In genomic region chr10:54854843-54855242, GRCh38 we compare ENCODE assay signal across 33 cellular contexts. TPM values are rescaled to one million over a fixed set of nuclear protein-coding genes. Genes with fewer than 3 reads are reported as not detected.
DNase-seq lines count a peak whose midpoint lies in the region; ATAC-seq, FAIRE-seq and TF ChIP-seq lines count a peak whose summit lies in the region.
"Had no signal": no experiment of that assay in that cellular context is flagged by ENCODE, and none has a peak within 500 bp of the region (broad histone marks: within the 10 kb centered on the region; RNA-seq: fewer than 3 reads in every experiment).

No MANE protein-coding gene starts in this region.

- H3K4me3 Mint-ChIP-seq in stimulated activated memory B cell treated with anti-CD40 and anti-IgM and Interleukin-4, amounts not matched to agents 10 μg/mL and 1 μg/mL and 100 μg/mL, for 72 hours, result no peak overlapping the region
- H3K4me3 Mint-ChIP-seq in type B pancreatic cell, result no peak overlapping the region
- H3K4me3 Mint-ChIP-seq: CD14-positive monocyte; CD4-positive, alpha-beta memory T cell; CD4-positive, CD25-positive, alpha-beta regulatory T cell; CD8-positive, alpha-beta memory T cell had no signal

- no peak overlapping the region for H3K9ac ChIP-seq in kidney (ENCODE audit: low read length in 2 of 2)
- H3K9ac ChIP-seq in neuronal stem cell (ENCODE audit: low read depth, low read length, poor library complexity), result no peak overlapping the region
- H3K9ac ChIP-seq: BLaER1 had no signal

- intact Hi-C loops in kidney (cut with DNase I), result no loop called here

- H3K4me2 ChIP-seq in neuronal stem cell (ENCODE audit: insufficient read depth, low read length, poor library complexity, severe bottlenecking), result no peak overlapping the region
- H3K4me2 ChIP-seq: BLaER1 had no signal

- no peak overlapping the region for H2AK5ac ChIP-seq in neuronal stem cell (ENCODE audit: low read depth, low read length)

- no peak overlapping the region for H2BK5ac ChIP-seq in neuronal stem cell (ENCODE audit: low read length)

- DNase-seq in UCSD-AML1 (lab: John Stamatoyannopoulos, UW; ENCODE audit: unreplicated experiment) (peak; percentile 1), kidney (peak; percentile 55), neuronal stem cell (ENCODE audit: low spot score) (no peak), type B pancreatic cell (ENCODE audit: extremely low spot score, unreplicated experiment) (no peak)
- no peak for DNase-seq in activated CD8-positive, alpha-beta memory T cell treated with anti-CD3 and anti-CD28 coated beads for 24 hours
- DNase-seq in activated CD8-positive, alpha-beta memory T cell treated with anti-CD3 and anti-CD28 coated beads, Interleukin-2, amount 50 U/mL, for 48 hours, result no peak
- DNase-seq: 8988T; ACHN; BE2C; C1 segment of cervical spinal cord; CD4-positive, alpha-beta memory T cell; CD4-positive, CD25-positive, alpha-beta regulatory T cell; COR-L47; DMS 273 treated with DMSO at 0.1 percent for 48 hours; DMS153; DMS53; DMS79; DND-41; EL; GDM1 had no signal

- no peaks in the 10 kb centered on the region for H3K4me1 ChIP-seq in kidney (ENCODE audit: control insufficient read depth in 1 of 2, insufficient read depth in 1 of 2, low read depth in 1 of 2, low read length in 2 of 2)
- no peaks in the 10 kb centered on the region for H3K4me1 ChIP-seq in neuronal stem cell (ENCODE audit: control insufficient read depth in 2 of 2, insufficient read depth in 1 of 2, low read depth in 1 of 2, low read length in 2 of 2)
- H3K4me1 ChIP-seq: BE2C, BLaER1 had no signal

- H3K4me3 ChIP-seq in kidney (ENCODE audit: low read length in 2 of 2), result no peak overlapping the region
- no peak overlapping the region for H3K4me3 ChIP-seq in neuronal stem cell (ENCODE audit: low read length in 2 of 2)
- H3K4me3 ChIP-seq: BLaER1, GM12878 had no signal

- peak overlapping the region; percentile 0 for H3K18ac ChIP-seq in neuronal stem cell (ENCODE audit: low read length)

- H3K14ac ChIP-seq in neuronal stem cell (ENCODE audit: low read length), result no peak overlapping the region

- no peak overlapping the region for H2AFZ ChIP-seq in neuronal stem cell (ENCODE audit: low read length)

- no peak overlapping the region for H4K91ac ChIP-seq in neuronal stem cell (ENCODE audit: low read depth, low read length, poor library complexity)

- H3K4me1 Mint-ChIP-seq in stimulated activated memory B cell treated with anti-CD40 and anti-IgM and Interleukin-4, amounts not matched to agents 10 μg/mL and 1 μg/mL and 100 μg/mL, for 72 hours, result no peaks in the 10 kb centered on the region
- no peaks in the 10 kb centered on the region for H3K4me1 Mint-ChIP-seq in type B pancreatic cell (ENCODE audit: unreplicated experiment)
- H3K4me1 Mint-ChIP-seq: CD14-positive monocyte; CD4-positive, alpha-beta memory T cell; CD4-positive, CD25-positive, alpha-beta regulatory T cell; CD8-positive, alpha-beta memory T cell had no signal

- TF ChIP-seq CTCF in kidney (IDR thresholded peaks at IDR 0.05; ENCODE audit: borderline replicate concordance, extremely low read depth, insufficient read depth) (no peak), type B pancreatic cell (conservative IDR thresholded peaks at IDR 0.05) (no peak)

- no peak overlapping the region for H2BK12ac ChIP-seq in neuronal stem cell (ENCODE audit: low read length)

- no peaks in the 10 kb centered on the region for H3K36me3 ChIP-seq in kidney (ENCODE audit: control insufficient read depth in 1 of 2, insufficient read depth in 2 of 2, low read length in 2 of 2)
- H3K36me3 ChIP-seq in neuronal stem cell (replicated peaks in 1 of 2; ENCODE audit: control insufficient read depth in 2 of 2, insufficient read depth in 2 of 2, low read length in 2 of 2), result no peaks in the 10 kb centered on the region
- H3K36me3 ChIP-seq: BE2C, BLaER1 had no signal

- H3K9me3 Mint-ChIP-seq in stimulated activated memory B cell treated with anti-CD40 and anti-IgM and Interleukin-4, amounts not matched to agents 10 μg/mL and 1 μg/mL and 100 μg/mL, for 72 hours, result no peaks in the 10 kb centered on the region
- no peaks in the 10 kb centered on the region for H3K9me3 Mint-ChIP-seq in type B pancreatic cell

- no peaks in the 10 kb centered on the region for H3K27me3 Mint-ChIP-seq in stimulated activated memory B cell treated with anti-CD40 and anti-IgM and Interleukin-4, amounts not matched to agents 10 μg/mL and 1 μg/mL and 100 μg/mL, for 72 hours
- no peaks in the 10 kb centered on the region for H3K27me3 Mint-ChIP-seq in type B pancreatic cell
- H3K27me3 Mint-ChIP-seq: CD4-positive, alpha-beta memory T cell; CD4-positive, CD25-positive, alpha-beta regulatory T cell; CD8-positive, alpha-beta memory T cell had no signal

- no CpG with 5 or more reads among the region's 3 CpGs for WGBS in neuronal stem cell (ENCODE audit: extremely low coverage in 2 of 2, insufficient read length in 2 of 2, insufficient replicate concordance in 1 of 2), 2 donors

- no peak for FAIRE-seq in kidney (lab: Jason Lieb, UNC)
- FAIRE-seq: A204.1, GM12878, GM12892, GM18507 had no signal

- H2BK15ac ChIP-seq in neuronal stem cell (ENCODE audit: low read length), result no peak overlapping the region

- no peaks in the 10 kb centered on the region for H3K79me1 ChIP-seq in neuronal stem cell (ENCODE audit: low read depth, low read length)

- no peaks in the 10 kb centered on the region for H3K9me3 ChIP-seq in kidney (ENCODE audit: control insufficient read depth in 1 of 2, low read length in 2 of 2)
- H3K9me3 ChIP-seq in neuronal stem cell (replicated peaks in 1 of 2; ENCODE audit: control insufficient read depth in 2 of 2, insufficient read depth in 1 of 2, low read depth in 1 of 2, low read length in 2 of 2), result no peaks in the 10 kb centered on the region
- H3K9me3 ChIP-seq: BE2C, BLaER1 had no signal

- peak; percentile 41 for ATAC-seq in stimulated activated memory B cell treated with anti-CD40 and anti-IgM and Interleukin-4, amounts not matched to agents 10 μg/mL and 1 μg/mL and 100 μg/mL, for 72 hours
- ATAC-seq in GM19467 (IDR thresholded peaks at IDR 0.05; ENCODE audit: unreplicated experiment), result no peak
- ATAC-seq: GM12878 had no signal

- no peak overlapping the region for H3K27ac ChIP-seq in kidney (ENCODE audit: low read depth in 2 of 2, low read length in 2 of 2)
- no peak overlapping the region for H3K27ac ChIP-seq in neuronal stem cell (replicated peaks; ENCODE audit: low read length)
- H3K27ac ChIP-seq: BLaER1 had no signal

- H2BK120ac ChIP-seq in neuronal stem cell (ENCODE audit: low read depth, low read length), result no peak overlapping the region

- H3K36me3 Mint-ChIP-seq in stimulated activated memory B cell treated with anti-CD40 and anti-IgM and Interleukin-4, amounts not matched to agents 10 μg/mL and 1 μg/mL and 100 μg/mL, for 72 hours, result no peaks in the 10 kb centered on the region
- no peaks in the 10 kb centered on the region for H3K36me3 Mint-ChIP-seq in type B pancreatic cell
- H3K36me3 Mint-ChIP-seq: CD14-positive monocyte; CD4-positive, alpha-beta memory T cell; CD4-positive, CD25-positive, alpha-beta regulatory T cell; CD8-positive, alpha-beta memory T cell had no signal

- H3K23ac ChIP-seq in neuronal stem cell (ENCODE audit: low read depth, low read length, poor library complexity), result no peak overlapping the region

- H3K27ac Mint-ChIP-seq in stimulated activated memory B cell treated with anti-CD40 and anti-IgM and Interleukin-4, amounts not matched to agents 10 μg/mL and 1 μg/mL and 100 μg/mL, for 72 hours, result no peak overlapping the region
- H3K27ac Mint-ChIP-seq in type B pancreatic cell, result no peak overlapping the region
- H3K27ac Mint-ChIP-seq: CD14-positive monocyte; CD4-positive, alpha-beta memory T cell; CD4-positive, CD25-positive, alpha-beta regulatory T cell; CD8-positive, alpha-beta memory T cell had no signal

- no peak overlapping the region for H3K4ac ChIP-seq in neuronal stem cell (ENCODE audit: low read length)

- no peak overlapping the region for H4K8ac ChIP-seq in neuronal stem cell (ENCODE audit: low read depth, low read length)

- H3K27me3 ChIP-seq in neuronal stem cell (ENCODE audit: control insufficient read depth in 3 of 3, insufficient read depth in 3 of 3, low read depth in 1 of 3, low read length in 3 of 3), result no peaks in the 10 kb centered on the region
- H3K27me3 ChIP-seq: BE2C, BLaER1 had no signal

RNA-seq across cellular contexts. Expression of gene PCDH15, which starts 53.8 kb away (rescaled TPM):
- total RNA-seq in kidney (not detected), type B pancreatic cell (ENCODE audit: low replicate concordance) (1.3 and 3.5 TPM in 2 replicates)
- polyA plus RNA-seq in kidney (ENCODE audit: insufficient read depth, low read depth, low replicate concordance), result 1.5 TPM
- polyA plus RNA-seq in neuronal stem cell (2013, experiment 1 of 2), result 0.26 TPM
- 0.30 TPM for polyA plus RNA-seq in neuronal stem cell (2013, experiment 2 of 2)
- total RNA-seq: A673; CD4-positive, alpha-beta memory T cell; CD4-positive, CD25-positive, alpha-beta regulatory T cell; CD8-positive, alpha-beta memory T cell; Daoy; G401 had no signal
- polyA plus RNA-seq: AG04450; CD14-positive monocyte; CD4-positive, alpha-beta memory T cell; CD4-positive, CD25-positive, alpha-beta regulatory T cell; CD8-positive, alpha-beta memory T cell had no signal

Comparison
In these comparisons a context has a peak if more than half of its experiments do, and no peak if none do; other contexts are left out.
1. DNase-seq: peak in UCSD-AML1 (single experiment) and kidney (single experiment); none in neuronal stem cell (single experiment), activated CD8-positive, alpha-beta memory T cell treated with anti-CD3 and anti-CD28 coated beads for 24 hours (single experiment), activated CD8-positive, alpha-beta memory T cell treated with anti-CD3 and anti-CD28 coated beads, Interleukin-2, amount 50 U/mL, for 48 hours (single experiment) and type B pancreatic cell (single experiment).